Comparison of ENCODE assay signal across 1 cellular context in genomic region chr1:32817159-32817814, GRCh38.
TF ChIP-seq lines count a peak whose summit lies in the region.

S100PBP (plus strand) TSS chr1:32817653; CDS start chr1:32826100, 8,447 bp downstream.
YARS1 (minus strand) TSS chr1:32817358; CDS start chr1:32817244, 114 bp downstream.

TF ChIP-seq in HepG2, 621 proteins besides CTCF, POLR2A, EP300 and RAD21 (continued from another document and continues in another):
- TF ChIP-seq, protein P1, sequence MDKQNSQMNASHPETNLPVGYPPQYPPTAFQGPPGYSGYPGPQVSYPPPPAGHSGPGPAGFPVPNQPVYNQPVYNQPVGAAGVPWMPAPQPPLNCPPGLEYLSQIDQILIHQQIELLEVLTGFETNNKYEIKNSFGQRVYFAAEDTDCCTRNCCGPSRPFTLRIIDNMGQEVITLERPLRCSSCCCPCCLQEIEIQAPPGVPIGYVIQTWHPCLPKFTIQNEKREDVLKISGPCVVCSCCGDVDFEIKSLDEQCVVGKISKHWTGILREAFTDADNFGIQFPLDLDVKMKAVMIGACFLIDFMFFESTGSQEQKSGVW (CRISPR knock-in tag; IDR thresholded peaks at IDR 0.05; ENCODE audit: borderline replicate concordance), result no peak
- TF ChIP-seq, protein P2, sequence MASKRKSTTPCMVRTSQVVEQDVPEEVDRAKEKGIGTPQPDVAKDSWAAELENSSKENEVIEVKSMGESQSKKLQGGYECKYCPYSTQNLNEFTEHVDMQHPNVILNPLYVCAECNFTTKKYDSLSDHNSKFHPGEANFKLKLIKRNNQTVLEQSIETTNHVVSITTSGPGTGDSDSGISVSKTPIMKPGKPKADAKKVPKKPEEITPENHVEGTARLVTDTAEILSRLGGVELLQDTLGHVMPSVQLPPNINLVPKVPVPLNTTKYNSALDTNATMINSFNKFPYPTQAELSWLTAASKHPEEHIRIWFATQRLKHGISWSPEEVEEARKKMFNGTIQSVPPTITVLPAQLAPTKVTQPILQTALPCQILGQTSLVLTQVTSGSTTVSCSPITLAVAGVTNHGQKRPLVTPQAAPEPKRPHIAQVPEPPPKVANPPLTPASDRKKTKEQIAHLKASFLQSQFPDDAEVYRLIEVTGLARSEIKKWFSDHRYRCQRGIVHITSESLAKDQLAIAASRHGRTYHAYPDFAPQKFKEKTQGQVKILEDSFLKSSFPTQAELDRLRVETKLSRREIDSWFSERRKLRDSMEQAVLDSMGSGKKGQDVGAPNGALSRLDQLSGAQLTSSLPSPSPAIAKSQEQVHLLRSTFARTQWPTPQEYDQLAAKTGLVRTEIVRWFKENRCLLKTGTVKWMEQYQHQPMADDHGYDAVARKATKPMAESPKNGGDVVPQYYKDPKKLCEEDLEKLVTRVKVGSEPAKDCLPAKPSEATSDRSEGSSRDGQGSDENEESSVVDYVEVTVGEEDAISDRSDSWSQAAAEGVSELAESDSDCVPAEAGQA (IDR thresholded peaks at IDR 0.05; ENCODE audit: low read depth), result 0 out of 2 replicates have a peak, but pooled peaks have one; percentile 54
- TF ChIP-seq, protein P2 (CRISPR knock-in tag; IDR thresholded peaks at IDR 0.05; ENCODE audit: borderline replicate concordance), result no peak
- peak; percentile 95 for TF ChIP-seq ATF7-NPFF (CRISPR knock-in tag; IDR thresholded peaks at IDR 0.05; ENCODE audit: low read depth)
- TF ChIP-seq ZNF550 (CRISPR knock-in tag; IDR thresholded peaks at IDR 0.05; ENCODE audit: borderline replicate concordance), result peak; percentile 68; the same call in 1 of the 2 replicates
- TF ChIP-seq ZKSCAN8 (CRISPR knock-in tag; IDR thresholded peaks at IDR 0.05; ENCODE audit: borderline replicate concordance), result peak; percentile 80; the same call in 1 of the 2 replicates
- TF ChIP-seq IRF9 (CRISPR knock-in tag; IDR thresholded peaks at IDR 0.05; ENCODE audit: borderline replicate concordance), result peak; percentile 95
- TF ChIP-seq STAG1 (CRISPR knock-in tag; IDR thresholded peaks at IDR 0.05), result peak; percentile 22
- TF ChIP-seq, protein P3, sequence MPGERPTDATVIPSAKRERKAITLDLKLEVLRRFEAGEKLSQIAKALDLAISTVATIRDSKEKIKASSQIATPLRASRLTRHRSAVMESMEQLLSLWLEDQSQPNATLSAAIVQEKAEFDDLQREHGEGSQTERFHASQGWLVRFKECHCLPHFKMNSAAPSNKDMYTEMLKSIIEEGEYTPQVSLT (CRISPR knock-in tag; IDR thresholded peaks at IDR 0.05; ENCODE audit: borderline replicate concordance, low read depth), result no peak; the same call in 1 of the 2 replicates
- TF ChIP-seq ZFYVE20 (CRISPR knock-in tag; IDR thresholded peaks at IDR 0.05; ENCODE audit: borderline replicate concordance, low read depth), result no peak
- TF ChIP-seq EED (CRISPR knock-in tag; IDR thresholded peaks at IDR 0.05), result 0 out of 2 replicates have a peak, but pooled peaks have one; percentile 49
- TF ChIP-seq, protein P4, sequence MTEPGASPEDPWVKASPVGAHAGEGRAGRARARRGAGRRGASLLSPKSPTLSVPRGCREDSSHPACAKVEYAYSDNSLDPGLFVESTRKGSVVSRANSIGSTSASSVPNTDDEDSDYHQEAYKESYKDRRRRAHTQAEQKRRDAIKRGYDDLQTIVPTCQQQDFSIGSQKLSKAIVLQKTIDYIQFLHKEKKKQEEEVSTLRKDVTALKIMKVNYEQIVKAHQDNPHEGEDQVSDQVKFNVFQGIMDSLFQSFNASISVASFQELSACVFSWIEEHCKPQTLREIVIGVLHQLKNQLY (CRISPR knock-in tag; IDR thresholded peaks at IDR 0.05), result peak; percentile 88
- TF ChIP-seq, protein P5, sequence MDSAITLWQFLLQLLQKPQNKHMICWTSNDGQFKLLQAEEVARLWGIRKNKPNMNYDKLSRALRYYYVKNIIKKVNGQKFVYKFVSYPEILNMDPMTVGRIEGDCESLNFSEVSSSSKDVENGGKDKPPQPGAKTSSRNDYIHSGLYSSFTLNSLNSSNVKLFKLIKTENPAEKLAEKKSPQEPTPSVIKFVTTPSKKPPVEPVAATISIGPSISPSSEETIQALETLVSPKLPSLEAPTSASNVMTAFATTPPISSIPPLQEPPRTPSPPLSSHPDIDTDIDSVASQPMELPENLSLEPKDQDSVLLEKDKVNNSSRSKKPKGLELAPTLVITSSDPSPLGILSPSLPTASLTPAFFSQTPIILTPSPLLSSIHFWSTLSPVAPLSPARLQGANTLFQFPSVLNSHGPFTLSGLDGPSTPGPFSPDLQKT (CRISPR knock-in tag; IDR thresholded peaks at IDR 0.05; ENCODE audit: borderline replicate concordance), result peak; percentile 97; the same call in 1 of the 2 replicates
- TF ChIP-seq TRAFD1 (CRISPR knock-in tag; IDR thresholded peaks at IDR 0.05; ENCODE audit: borderline replicate concordance), result peak; percentile 99
- peak; percentile 82; the same call in 1 of the 2 replicates for TF ChIP-seq ZNF563 (CRISPR knock-in tag; IDR thresholded peaks at IDR 0.05)
- TF ChIP-seq SAP130 (CRISPR knock-in tag; IDR thresholded peaks at IDR 0.05; ENCODE audit: low read depth), result peak; percentile 99
- TF ChIP-seq ZSCAN30 (CRISPR knock-in tag; IDR thresholded peaks at IDR 0.05), result no peak
- peak; percentile 56; the same call in 1 of the 2 replicates for TF ChIP-seq FOXO1 (CRISPR knock-in tag; IDR thresholded peaks at IDR 0.05)
- peak; percentile 97 for TF ChIP-seq ZNF724P (CRISPR knock-in tag; IDR thresholded peaks at IDR 0.05; ENCODE audit: borderline replicate concordance)
- TF ChIP-seq ZNF264 (CRISPR knock-in tag; IDR thresholded peaks at IDR 0.05), result peak; percentile 85
- TF ChIP-seq SIN3B (IDR thresholded peaks at IDR 0.05; ENCODE audit: low read length), result peak; percentile 61; the same call in 1 of the 2 replicates
- no peak for TF ChIP-seq NCOA1 (CRISPR knock-in tag; IDR thresholded peaks at IDR 0.05)
- TF ChIP-seq HNF4G (IDR thresholded peaks at IDR 0.05; ENCODE audit: borderline replicate concordance, low read depth, low read length), result 0 out of 2 replicates have a peak, but pooled peaks have one; percentile 40
- TF ChIP-seq HNF4G (CRISPR knock-in tag; IDR thresholded peaks at IDR 0.05; ENCODE audit: borderline replicate concordance, low read depth), result 0 out of 2 replicates have a peak, but pooled peaks have one; percentile 47
- TF ChIP-seq HHEX (CRISPR knock-in tag; IDR thresholded peaks at IDR 0.05), result no peak
- TF ChIP-seq DMAP1 (CRISPR knock-in tag; IDR thresholded peaks at IDR 0.05), result peak; percentile 100
- TF ChIP-seq MBD4 (IDR thresholded peaks at IDR 0.05; ENCODE audit: borderline replicate concordance, low read length), result no peak
- no peak for TF ChIP-seq CSRNP2 (CRISPR knock-in tag; conservative IDR thresholded peaks at IDR 0.05; ENCODE audit: low read depth)
- TF ChIP-seq, protein P6, sequence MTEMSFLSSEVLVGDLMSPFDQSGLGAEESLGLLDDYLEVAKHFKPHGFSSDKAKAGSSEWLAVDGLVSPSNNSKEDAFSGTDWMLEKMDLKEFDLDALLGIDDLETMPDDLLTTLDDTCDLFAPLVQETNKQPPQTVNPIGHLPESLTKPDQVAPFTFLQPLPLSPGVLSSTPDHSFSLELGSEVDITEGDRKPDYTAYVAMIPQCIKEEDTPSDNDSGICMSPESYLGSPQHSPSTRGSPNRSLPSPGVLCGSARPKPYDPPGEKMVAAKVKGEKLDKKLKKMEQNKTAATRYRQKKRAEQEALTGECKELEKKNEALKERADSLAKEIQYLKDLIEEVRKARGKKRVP (CRISPR knock-in tag; IDR thresholded peaks at IDR 0.05), result peak; percentile 100
- no peak for TF ChIP-seq NFIC (IDR thresholded peaks at IDR 0.05; ENCODE audit: low read length)
- TF ChIP-seq, protein P7, sequence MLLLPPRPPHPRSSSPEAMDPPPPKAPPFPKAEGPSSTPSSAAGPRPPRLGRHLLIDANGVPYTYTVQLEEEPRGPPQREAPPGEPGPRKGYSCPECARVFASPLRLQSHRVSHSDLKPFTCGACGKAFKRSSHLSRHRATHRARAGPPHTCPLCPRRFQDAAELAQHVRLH (CRISPR knock-in tag; IDR thresholded peaks at IDR 0.05; ENCODE audit: borderline replicate concordance, low read depth), result peak; percentile 91; the same call in 1 of the 2 replicates
- TF ChIP-seq, protein P8, sequence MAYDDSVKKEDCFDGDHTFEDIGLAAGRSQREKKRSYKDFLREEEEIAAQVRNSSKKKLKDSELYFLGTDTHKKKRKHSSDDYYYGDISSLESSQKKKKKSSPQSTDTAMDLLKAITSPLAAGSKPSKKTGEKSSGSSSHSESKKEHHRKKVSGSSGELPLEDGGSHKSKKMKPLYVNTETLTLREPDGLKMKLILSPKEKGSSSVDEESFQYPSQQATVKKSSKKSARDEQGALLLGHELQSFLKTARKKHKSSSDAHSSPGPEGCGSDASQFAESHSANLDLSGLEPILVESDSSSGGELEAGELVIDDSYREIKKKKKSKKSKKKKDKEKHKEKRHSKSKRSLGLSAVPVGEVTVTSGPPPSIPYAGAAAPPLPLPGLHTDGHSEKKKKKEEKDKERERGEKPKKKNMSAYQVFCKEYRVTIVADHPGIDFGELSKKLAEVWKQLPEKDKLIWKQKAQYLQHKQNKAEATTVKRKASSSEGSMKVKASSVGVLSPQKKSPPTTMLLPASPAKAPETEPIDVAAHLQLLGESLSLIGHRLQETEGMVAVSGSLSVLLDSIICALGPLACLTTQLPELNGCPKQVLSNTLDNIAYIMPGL (CRISPR knock-in tag; IDR thresholded peaks at IDR 0.05; ENCODE audit: borderline replicate concordance in 1 of 2, low read depth in 1 of 2), result peak; percentile 89 to 91
- TF ChIP-seq, protein P9, sequence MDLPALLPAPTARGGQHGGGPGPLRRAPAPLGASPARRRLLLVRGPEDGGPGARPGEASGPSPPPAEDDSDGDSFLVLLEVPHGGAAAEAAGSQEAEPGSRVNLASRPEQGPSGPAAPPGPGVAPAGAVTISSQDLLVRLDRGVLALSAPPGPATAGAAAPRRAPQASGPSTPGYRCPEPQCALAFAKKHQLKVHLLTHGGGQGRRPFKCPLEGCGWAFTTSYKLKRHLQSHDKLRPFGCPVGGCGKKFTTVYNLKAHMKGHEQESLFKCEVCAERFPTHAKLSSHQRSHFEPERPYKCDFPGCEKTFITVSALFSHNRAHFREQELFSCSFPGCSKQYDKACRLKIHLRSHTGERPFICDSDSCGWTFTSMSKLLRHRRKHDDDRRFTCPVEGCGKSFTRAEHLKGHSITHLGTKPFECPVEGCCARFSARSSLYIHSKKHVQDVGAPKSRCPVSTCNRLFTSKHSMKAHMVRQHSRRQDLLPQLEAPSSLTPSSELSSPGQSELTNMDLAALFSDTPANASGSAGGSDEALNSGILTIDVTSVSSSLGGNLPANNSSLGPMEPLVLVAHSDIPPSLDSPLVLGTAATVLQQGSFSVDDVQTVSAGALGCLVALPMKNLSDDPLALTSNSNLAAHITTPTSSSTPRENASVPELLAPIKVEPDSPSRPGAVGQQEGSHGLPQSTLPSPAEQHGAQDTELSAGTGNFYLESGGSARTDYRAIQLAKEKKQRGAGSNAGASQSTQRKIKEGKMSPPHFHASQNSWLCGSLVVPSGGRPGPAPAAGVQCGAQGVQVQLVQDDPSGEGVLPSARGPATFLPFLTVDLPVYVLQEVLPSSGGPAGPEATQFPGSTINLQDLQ (CRISPR knock-in tag; IDR thresholded peaks at IDR 0.05), result no peak; the same call in 1 of the 2 replicates
- TF ChIP-seq ZNF557 (CRISPR knock-in tag; IDR thresholded peaks at IDR 0.05), result no peak; the same call in 1 of the 2 replicates
- TF ChIP-seq, protein P10, sequence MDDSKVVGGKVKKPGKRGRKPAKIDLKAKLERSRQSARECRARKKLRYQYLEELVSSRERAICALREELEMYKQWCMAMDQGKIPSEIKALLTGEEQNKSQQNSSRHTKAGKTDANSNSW (CRISPR knock-in tag; IDR thresholded peaks at IDR 0.05; ENCODE audit: borderline replicate concordance), result 0 out of 2 replicates have a peak, but pooled peaks have one; percentile 71
